ENCODE assay signal across 18 cellular contexts in the genomic region with DNA sequence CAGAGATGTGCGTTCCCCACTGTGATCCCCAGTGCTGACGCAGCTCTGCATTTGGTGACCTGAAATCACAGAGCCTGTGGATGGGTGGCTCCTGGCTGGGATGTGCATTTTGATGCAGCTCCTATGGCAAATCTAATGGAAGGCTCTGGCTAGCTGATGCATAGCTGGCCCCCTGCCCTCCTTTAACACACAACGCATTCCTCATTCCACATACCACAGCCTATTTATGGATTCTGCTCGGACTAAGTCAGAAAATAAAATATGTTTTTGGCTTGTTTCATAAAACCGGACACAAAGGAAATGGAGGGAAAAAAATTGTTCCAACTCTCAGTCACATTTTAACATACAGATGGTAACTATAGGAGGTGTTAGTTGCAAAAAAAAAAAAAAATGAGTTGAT.
DNase-seq lines count a peak whose midpoint lies in the region; ATAC-seq, FAIRE-seq and TF ChIP-seq lines count a peak whose summit lies in the region.
"Had no signal": no experiment of that assay in that cellular context is flagged by ENCODE, and none has a peak within 500 bp of the region (broad histone marks: within the 10 kb centered on the region; RNA-seq: fewer than 3 reads in every experiment).

No MANE protein-coding gene starts in this region.

- H3K27me3 Mint-ChIP-seq in activated T-helper 1 cell treated with anti-CD3 and anti-CD28 coated beads, Interleukin-12 subunit alpha, Interleukin-12 subunit beta, Interleukin-2, Interleukin-4 antibody, amounts not matched to agents 30 ng/mL and 10 ng/mL and 1 ng/mL, durations not matched to agents 14 hours and 24 hours and 36 hours (ENCODE audit: insufficient read depth) = no peaks in the 10 kb centered on the region
- H3K27me3 Mint-ChIP-seq in neural crest cell (ENCODE audit: low read depth) = no peaks in the 10 kb centered on the region
- H3K27me3 Mint-ChIP-seq: activated CD4-positive, alpha-beta memory T cell treated with anti-CD3 and anti-CD28 coated beads for 36 hours; activated naive CD8-positive, alpha-beta T cell treated with anti-CD3 and anti-CD28 coated beads for 36 hours; stimulated activated naive CD8-positive, alpha-beta T cell treated with anti-CD3 and anti-CD28 coated beads, Interleukin-15, Interleukin-2, amounts not matched to agents 100 ng/mL and 50 ng/mL, for 24 hours had no signal

- H3K4me3 Mint-ChIP-seq in activated T-helper 1 cell treated with anti-CD3 and anti-CD28 coated beads, Interleukin-12 subunit alpha, Interleukin-12 subunit beta, Interleukin-2, Interleukin-4 antibody, amounts not matched to agents 30 ng/mL and 10 ng/mL and 1 ng/mL, durations not matched to agents 14 hours and 24 hours and 36 hours = no peak overlapping the region
- peak overlapping the region; percentile 75 for H3K4me3 Mint-ChIP-seq in neural crest cell
- H3K4me3 Mint-ChIP-seq: activated CD4-positive, alpha-beta memory T cell treated with anti-CD3 and anti-CD28 coated beads for 36 hours; activated naive CD8-positive, alpha-beta T cell treated with anti-CD3 and anti-CD28 coated beads for 36 hours; CD14-positive monocyte; stimulated activated naive CD8-positive, alpha-beta T cell treated with anti-CD3 and anti-CD28 coated beads, Interleukin-15, Interleukin-2, amounts not matched to agents 100 ng/mL and 50 ng/mL, for 24 hours had no signal

- H3K9me3 Mint-ChIP-seq in activated T-helper 1 cell treated with anti-CD3 and anti-CD28 coated beads, Interleukin-12 subunit alpha, Interleukin-12 subunit beta, Interleukin-2, Interleukin-4 antibody, amounts not matched to agents 30 ng/mL and 10 ng/mL and 1 ng/mL, durations not matched to agents 14 hours and 24 hours and 36 hours = peaks cover 13% of the 10 kb centered on the region
- peaks cover 5% of the 10 kb centered on the region for H3K9me3 Mint-ChIP-seq in neural crest cell

- H3K27ac ChIP-seq in AG04450 (ENCODE audit: low read depth, low read length) = peak overlapping the region; percentile 71
- H3K27ac ChIP-seq: A549, parathyroid adenoma had no signal

- no peaks in the 10 kb centered on the region for H3K4me1 Mint-ChIP-seq in activated T-helper 1 cell treated with anti-CD3 and anti-CD28 coated beads, Interleukin-12 subunit alpha, Interleukin-12 subunit beta, Interleukin-2, Interleukin-4 antibody, amounts not matched to agents 30 ng/mL and 10 ng/mL and 1 ng/mL, durations not matched to agents 14 hours and 24 hours and 36 hours (ENCODE audit: low read depth)
- peaks cover 50% of the 10 kb centered on the region for H3K4me1 Mint-ChIP-seq in neural crest cell
- H3K4me1 Mint-ChIP-seq: activated naive CD8-positive, alpha-beta T cell treated with anti-CD3 and anti-CD28 coated beads for 36 hours; CD14-positive monocyte had no signal

- no peaks in the 10 kb centered on the region for H3K27me3 ChIP-seq in AG04450 (ENCODE audit: control insufficient read depth, insufficient read depth, low read length)

- POLR2A ChIA-PET in AG04450 (lab: Yijun Ruan, JAX) = interaction anchor here (1.0 kb wide), 1 partner anchor 1191 kb away, joined by 11 read pairs; the partner anchor contains the start of gene SOX4

- H3K27ac Mint-ChIP-seq in activated T-helper 1 cell treated with anti-CD3 and anti-CD28 coated beads, Interleukin-12 subunit alpha, Interleukin-12 subunit beta, Interleukin-2, Interleukin-4 antibody, amounts not matched to agents 30 ng/mL and 10 ng/mL and 1 ng/mL, durations not matched to agents 14 hours and 24 hours and 36 hours = peak overlapping the region; percentile 25
- peak overlapping the region; percentile 98 for H3K27ac Mint-ChIP-seq in neural crest cell (ENCODE audit: unreplicated experiment)
- H3K27ac Mint-ChIP-seq: activated CD4-positive, alpha-beta memory T cell treated with anti-CD3 and anti-CD28 coated beads for 36 hours; activated naive CD8-positive, alpha-beta T cell treated with anti-CD3 and anti-CD28 coated beads for 36 hours; stimulated activated naive CD8-positive, alpha-beta T cell treated with anti-CD3 and anti-CD28 coated beads, Interleukin-15, Interleukin-2, amounts not matched to agents 100 ng/mL and 50 ng/mL, for 24 hours had no signal

- no peak overlapping the region for H3K4me3 ChIP-seq in AG04450 (ENCODE audit: low read depth, low read length)
- H3K4me3 ChIP-seq: A549 had no signal

- no peak for TF ChIP-seq CTCF in AG04450 (IDR thresholded peaks at IDR 0.05; ENCODE audit: low read depth, low read length)
- TF ChIP-seq CTCF in neural crest cell (conservative IDR thresholded peaks at IDR 0.05) = no peak

- DNase-seq in AG04450 (ENCODE audit: low read depth, low spot score) (peak; percentile 29), fibroblast of peridontal ligament (ENCODE audit: extremely low read depth) (peak; percentile 13), neural crest cell (ENCODE audit: low read depth, low spot score) (peak; percentile 33), frontal cortex (ENCODE audit: low spot score in 2 of 2) (no peak), GOT3 (lab: John Stamatoyannopoulos, UW) (no peak)
- no peak for DNase-seq in activated T-helper 1 cell treated with anti-CD3 and anti-CD28 coated beads, Interleukin-12 subunit alpha, Interleukin-12 subunit beta, Interleukin-2, Interleukin-4 antibody, amounts not matched to agents 30 ng/mL and 10 ng/mL and 1 ng/mL, durations not matched to agents 14 hours and 24 hours and 36 hours (ENCODE audit: low spot score)
- no peak for DNase-seq in stimulated activated CD4-positive, alpha-beta T cell treated with anti-CD3 and anti-CD28 coated beads, Interleukin-2, amount 100 ng/mL, for 24 hours
- DNase-seq: activated CD4-positive, alpha-beta memory T cell treated with anti-CD3 and anti-CD28 coated beads for 36 hours; activated naive CD8-positive, alpha-beta T cell treated with anti-CD3 and anti-CD28 coated beads for 36 hours; activated T-cell treated with anti-CD3 and anti-CD28 coated beads, Interleukin-2, amount 50 U/mL, for 48 hours; central memory CD4-positive, alpha-beta T cell; NCI-H2081 treated with DMSO at 0.1 percent for 48 hours had no signal

- H3K36me3 Mint-ChIP-seq in activated T-helper 1 cell treated with anti-CD3 and anti-CD28 coated beads, Interleukin-12 subunit alpha, Interleukin-12 subunit beta, Interleukin-2, Interleukin-4 antibody, amounts not matched to agents 30 ng/mL and 10 ng/mL and 1 ng/mL, durations not matched to agents 14 hours and 24 hours and 36 hours (ENCODE audit: low read depth) = no peaks in the 10 kb centered on the region
- peaks cover 7% of the 10 kb centered on the region for H3K36me3 Mint-ChIP-seq in neural crest cell (ENCODE audit: low read depth)
- H3K36me3 Mint-ChIP-seq: activated CD4-positive, alpha-beta memory T cell treated with anti-CD3 and anti-CD28 coated beads for 36 hours; activated naive CD8-positive, alpha-beta T cell treated with anti-CD3 and anti-CD28 coated beads for 36 hours; CD14-positive monocyte had no signal

- intact Hi-C loops in activated T-helper 1 cell treated with anti-CD3 and anti-CD28 coated beads, Interleukin-12 subunit alpha, Interleukin-12 subunit beta, Interleukin-2, Interleukin-4 antibody, amounts not matched to agents 30 ng/mL and 10 ng/mL and 1 ng/mL, durations not matched to agents 14 hours and 24 hours and 36 hours (cut with micrococcal nuclease) = no loop called here

- ATAC-seq in GM19467 (IDR thresholded peaks at IDR 0.05; ENCODE audit: unreplicated experiment) = no peak
- ATAC-seq: A549 had no signal

- CTCF ChIA-PET in AG04450 (lab: Charles Lee) = interaction anchor here (1.0 kb wide), 1 partner anchor 14 kb away, joined by 8 read pairs; no protein-coding TSS in a partner anchor

- H3K9me3 ChIP-seq in AG04450 (ENCODE audit: control insufficient read depth, insufficient read depth, low read length) = no peaks in the 10 kb centered on the region; the same call in 1 of the 2 replicates

- no peak for FAIRE-seq in frontal cortex (lab: Jason Lieb, UNC)
- FAIRE-seq: A549, endometrium had no signal

Comparison
In these comparisons a context has a peak if more than half of its experiments do, and no peak if none do; other contexts are left out.
1. DNase-seq: peak in AG04450 (single experiment), fibroblast of peridontal ligament (single experiment) and neural crest cell (single experiment); none in activated T-helper 1 cell treated with anti-CD3 and anti-CD28 coated beads, Interleukin-12 subunit alpha, Interleukin-12 subunit beta, Interleukin-2, Interleukin-4 antibody, amounts not matched to agents 30 ng/mL and 10 ng/mL and 1 ng/mL, durations not matched to agents 14 hours and 24 hours and 36 hours (single experiment), frontal cortex (0 of 2), stimulated activated CD4-positive, alpha-beta T cell treated with anti-CD3 and anti-CD28 coated beads, Interleukin-2, amount 100 ng/mL, for 24 hours (0 of 2) and GOT3 (single experiment).